In genomic region chr10:114491933-114492332, GRCh38 we compare ENCODE assay signal across 11 cellular contexts.
DNase-seq lines count a peak whose midpoint lies in the region; ATAC-seq and TF ChIP-seq lines count a peak whose summit lies in the region.
"Had no signal": no experiment of that assay in that cellular context is flagged by ENCODE, and none has a peak within 500 bp of the region (broad histone marks: within the 10 kb centered on the region; RNA-seq: fewer than 3 reads in every experiment).

No MANE protein-coding gene starts in this region.

- intact Hi-C loops in breast epithelium (cut with DNase I; ENCODE audit: low total_unique reads), result no loop called here

- H3K9me3 Mint-ChIP-seq in naive B cell, result peaks cover 0 to 4% (median 0%) of the 10 kb centered on the region in 7 donors

- peak overlapping the region in 2 of 8 donors; percentile 3 to 51 for H3K4me3 Mint-ChIP-seq in naive B cell

- peak overlapping the region; percentile 52 to 60 for H3K27ac ChIP-seq in breast epithelium

- H3K9me3 ChIP-seq in breast epithelium, result no peaks in the 10 kb centered on the region

- DNase-seq in DMS 273 treated with DMSO at 0.1 percent for 48 hours (lab: John Stamatoyannopoulos, UW) (peak; percentile 30), NCI-H446 (lab: John Stamatoyannopoulos, UW) (peak; percentile 75 to 90), breast epithelium (ENCODE audit: low spot score in 2 of 2) (no peak), naive B cell (no peak), OCI-M2 (lab: John Stamatoyannopoulos, UW; ENCODE audit: unreplicated experiment) (no peak)
- DNase-seq: aorta, H7 had no signal

- ATAC-seq in naive B cell (ENCODE audit: low read depth in 2 of 2), result no peak
- ATAC-seq in HG02840 (IDR thresholded peaks at IDR 0.05; ENCODE audit: low FRiP score, unreplicated experiment), result no peak
- no peak for ATAC-seq in HG02798 (IDR thresholded peaks at IDR 0.05; ENCODE audit: poor library complexity, unreplicated experiment)
- ATAC-seq in GM21529 (IDR thresholded peaks at IDR 0.05; ENCODE audit: unreplicated experiment), result no peak
- ATAC-seq: GM12878 had no signal

- peaks cover 46 to 57% (median 48%) of the 10 kb centered on the region in 3 donors for H3K4me1 Mint-ChIP-seq in naive B cell

- H3K27ac Mint-ChIP-seq in naive B cell, result peak overlapping the region in 4 of 6 donors; percentile 37 to 76 (median 58)

- no peak overlapping the region for H3K4me3 ChIP-seq in breast epithelium
- H3K4me3 ChIP-seq: GM12878 had no signal

- TF ChIP-seq CTCF in breast epithelium (IDR thresholded peaks at IDR 0.05), result no peak

- TF ChIP-seq POLR2A in breast epithelium (IDR thresholded peaks at IDR 0.05), result no peak

- H3K36me3 Mint-ChIP-seq in naive B cell, result peaks cover 11 to 26% of the 10 kb centered on the region in 2 donors

- no peaks in the 10 kb centered on the region for H3K27me3 Mint-ChIP-seq in naive B cell

- no peaks in the 10 kb centered on the region for H3K27me3 ChIP-seq in breast epithelium

- peaks cover 0 to 10% of the 10 kb centered on the region in 2 donors for H3K4me1 ChIP-seq in breast epithelium

- H3K36me3 ChIP-seq in breast epithelium, result no peaks in the 10 kb centered on the region

Comparison
In these comparisons a context has a peak if more than half of its experiments do, and no peak if none do; other contexts are left out.
1. DNase-seq: peak in DMS 273 treated with DMSO at 0.1 percent for 48 hours (single experiment) and NCI-H446 (2 of 2); none in breast epithelium (0 of 2), naive B cell (single experiment) and OCI-M2 (single experiment).